Comparison of ENCODE assay signal across 8 cellular contexts in genomic region chr7:6007835-6008590, GRCh38. TPM values are rescaled to one million over a fixed set of nuclear protein-coding genes. Genes with fewer than 3 reads are reported as not detected.
DNase-seq lines count a peak whose midpoint lies in the region; ATAC-seq and TF ChIP-seq lines count a peak whose summit lies in the region.
"Not testable (repeated sequence)": the region's sequence is repeated elsewhere in the genome, so short reads cannot be mapped to it uniquely, and the experiment has no call there.

No MANE protein-coding gene starts in this region.

- peaks cover 16% of the 10 kb centered on the region for H3K36me3 ChIP-seq in HAP-1 (replicated peaks)
- H3K36me3 ChIP-seq in OCI-LY1 (ENCODE audit: insufficient read depth, low read length), result peaks cover 17% of the 10 kb centered on the region; the same call in 1 of the 2 replicates
- H3K36me3 ChIP-seq in cardiac muscle cell; mucosa of rectum (ENCODE audit: control insufficient read depth in 2 of 2, insufficient read depth in 2 of 2, low read length in 2 of 2); skeletal muscle tissue (ENCODE audit: control insufficient read depth in 3 of 3, insufficient read depth in 3 of 3, low read length in 3 of 3): not testable (repeated sequence)

- peak overlapping the region; percentile 94 for H3K9ac ChIP-seq in OCI-LY1 (ENCODE audit: low read length)
- H3K9ac ChIP-seq in mucosa of rectum (ENCODE audit: low read depth in 1 of 2, low read length in 2 of 2), result peak overlapping the region; percentile 34 to 79
- H3K9ac ChIP-seq in skeletal muscle tissue (ENCODE audit: low read depth in 1 of 3, low read length in 3 of 3), result peak overlapping the region in 2 of 3 donors; percentile 83 to 96

- not testable (repeated sequence) for H3K9me2 ChIP-seq in OCI-LY1 (ENCODE audit: low read depth, low read length)

- H3K4me3 Mint-ChIP-seq in activated CD8-positive, alpha-beta T cell treated with anti-CD3 and anti-CD28 coated beads, Interleukin-2, amount 10 ng/mL, durations not matched to agents 7 days and 5 days, result peak overlapping the region; percentile 89
- H3K4me3 Mint-ChIP-seq in chondrocyte (ENCODE audit: unreplicated experiment), result peak overlapping the region; percentile 84

- H2AFZ ChIP-seq in OCI-LY1 (ENCODE audit: low read length), result not testable (repeated sequence)

- in situ Hi-C loops in ACHN (cut with HindIII; ENCODE audit: low pct_ligation_motif_present, low pct_unique_long_range_greater_than_20kb, low sequenced_read_pairs); HAP-1 (cut with MboI; ENCODE audit: low sequenced_read_pairs): not testable (repeated sequence)

- H4K20me1 ChIP-seq in OCI-LY1 (ENCODE audit: insufficient read depth, low read length), result not testable (repeated sequence)

- H3K4me1 ChIP-seq in HAP-1 (peaks cover 20% of the 10 kb centered on the region), OCI-LY1 (ENCODE audit: insufficient read depth, low read length, severe bottlenecking) (peaks cover 27% of the 10 kb centered on the region), mucosa of rectum (ENCODE audit: control insufficient read depth in 2 of 2, insufficient read depth in 2 of 2, low read length in 2 of 2) (peaks cover 6 to 17% of the 10 kb centered on the region in 2 donors), skeletal muscle tissue (ENCODE audit: control insufficient read depth in 3 of 3, insufficient read depth in 3 of 3, low read length in 3 of 3) (peaks cover 24 to 28% (median 24%) of the 10 kb centered on the region in 3 donors)
- H3K4me1 ChIP-seq in cardiac muscle cell (ENCODE audit: low read depth), result not testable (repeated sequence)

- H3K36me3 Mint-ChIP-seq in activated CD8-positive, alpha-beta T cell treated with anti-CD3 and anti-CD28 coated beads, Interleukin-2, amount 10 ng/mL, durations not matched to agents 7 days and 5 days (ENCODE audit: low read depth), result peaks cover 28% of the 10 kb centered on the region
- not testable (repeated sequence) for H3K36me3 Mint-ChIP-seq in chondrocyte (ENCODE audit: low read depth)

- peak overlapping the region; percentile 75 for H3K4me2 ChIP-seq in OCI-LY1 (ENCODE audit: low read length)

- DNase-seq in ACHN, result peak; percentile 46
- DNase-seq in HAP-1 (ENCODE audit: low spot score in 2 of 2); activated CD8-positive, alpha-beta T cell treated with anti-CD3 and anti-CD28 coated beads, Interleukin-2, amount 10 ng/mL, durations not matched to agents 7 days and 5 days; chondrocyte (ENCODE audit: low spot score); cardiac muscle cell (ENCODE audit: low read depth in 1 of 2, low spot score in 1 of 2): not testable (repeated sequence)

- not testable (repeated sequence) for H3K79me2 ChIP-seq in OCI-LY1 (ENCODE audit: insufficient read depth, low read length)

- not testable (repeated sequence) for H3K27me3 Mint-ChIP-seq in activated CD8-positive, alpha-beta T cell treated with anti-CD3 and anti-CD28 coated beads, Interleukin-2, amount 10 ng/mL, durations not matched to agents 7 days and 5 days (ENCODE audit: low read depth); chondrocyte (ENCODE audit: low read depth)

- not testable (repeated sequence) for H3K9me3 Mint-ChIP-seq in activated CD8-positive, alpha-beta T cell treated with anti-CD3 and anti-CD28 coated beads, Interleukin-2, amount 10 ng/mL, durations not matched to agents 7 days and 5 days (ENCODE audit: insufficient read depth); chondrocyte (ENCODE audit: low read depth)

- peaks cover 38% of the 10 kb centered on the region for H3K4me1 Mint-ChIP-seq in activated CD8-positive, alpha-beta T cell treated with anti-CD3 and anti-CD28 coated beads, Interleukin-2, amount 10 ng/mL, durations not matched to agents 7 days and 5 days (ENCODE audit: low read depth)
- peaks cover 39% of the 10 kb centered on the region for H3K4me1 Mint-ChIP-seq in chondrocyte (ENCODE audit: low read depth)

- H3K27ac ChIP-seq in OCI-LY1 (ENCODE audit: low read depth, low read length, poor library complexity, severe bottlenecking) (peak overlapping the region; percentile 83), cardiac muscle cell (peak overlapping the region; percentile 92)
- not testable (repeated sequence) for H3K27ac ChIP-seq in mucosa of rectum (ENCODE audit: low read depth in 2 of 2, low read length in 2 of 2); skeletal muscle tissue (ENCODE audit: low read depth, low read length)

- ATAC-seq in activated CD8-positive, alpha-beta T cell treated with anti-CD3 and anti-CD28 coated beads, Interleukin-2, amount 10 ng/mL, durations not matched to agents 7 days and 5 days, result not testable (repeated sequence)

- POLR2A ChIA-PET in activated CD8-positive, alpha-beta T cell treated with anti-CD3 and anti-CD28 coated beads, Interleukin-2, amount 10 ng/mL, durations not matched to agents 7 days and 5 days (lab: Charles Lee), result interaction anchor here (0.5 to 1.2 kb wide), 2 partner anchors 10 to 12 kb away, joined by 3 read pairs; no protein-coding TSS in a partner anchor

- not testable (repeated sequence) for H3K27ac Mint-ChIP-seq in activated CD8-positive, alpha-beta T cell treated with anti-CD3 and anti-CD28 coated beads, Interleukin-2, amount 10 ng/mL, durations not matched to agents 7 days and 5 days; chondrocyte (ENCODE audit: unreplicated experiment)

- H3K4me3 ChIP-seq in HAP-1 (peak overlapping the region; percentile 73), OCI-LY1 (ENCODE audit: low read depth, low read length, poor library complexity, severe bottlenecking) (peak overlapping the region; percentile 88), cardiac muscle cell (peak overlapping the region; percentile 63), mucosa of rectum (ENCODE audit: low read length in 2 of 2) (peak overlapping the region; percentile 85 to 86), skeletal muscle tissue (ENCODE audit: low read length in 3 of 3) (peak overlapping the region; percentile 85 to 96 (median 94))

- H3F3A ChIP-seq in OCI-LY1 (ENCODE audit: insufficient read depth, low read length), result not testable (repeated sequence)

- not testable (repeated sequence) for TF ChIP-seq CTCF in OCI-LY1 (IDR thresholded peaks at IDR 0.05; ENCODE audit: low read length); chondrocyte (IDR thresholded peaks at IDR 0.05); cardiac muscle cell (IDR thresholded peaks at IDR 0.05; ENCODE audit: low read depth, low read length)

- not testable (repeated sequence) for H3K9me3 ChIP-seq in HAP-1; OCI-LY1 (ENCODE audit: low read length); cardiac muscle cell (ENCODE audit: low read depth); mucosa of rectum (ENCODE audit: control insufficient read depth in 2 of 2, low read length in 2 of 2); skeletal muscle tissue (ENCODE audit: control insufficient read depth in 3 of 3, low read length in 3 of 3)

- CTCF ChIA-PET in activated CD8-positive, alpha-beta T cell treated with anti-CD3 and anti-CD28 coated beads, Interleukin-2, amount 10 ng/mL, durations not matched to agents 7 days and 5 days (lab: Charles Lee), result interaction anchor here (1.5 to 2.8 kb wide), 4 partner anchors 11 to 99 kb away, joined by 3 to 14 read pairs (median 8); no protein-coding TSS in a partner anchor

- H3K27me3 ChIP-seq in HAP-1 (ENCODE audit: low read depth); OCI-LY1 (ENCODE audit: insufficient read depth, low read length); cardiac muscle cell; mucosa of rectum (ENCODE audit: control insufficient read depth in 2 of 2, insufficient read depth in 2 of 2, low read length in 2 of 2); skeletal muscle tissue (ENCODE audit: control insufficient read depth in 3 of 3, insufficient read depth in 3 of 3, low read length in 3 of 3): not testable (repeated sequence)

RNA-seq across cellular contexts. Expression of gene PMS2, which starts 0.8 kb away (rescaled TPM):
- 10 to 100 TPM; 19.4 to 21.1 TPM for total RNA-seq in activated CD8-positive, alpha-beta T cell treated with anti-CD3 and anti-CD28 coated beads, Interleukin-2, amount 10 ng/mL, durations not matched to agents 7 days and 5 days
- total RNA-seq in chondrocyte (15.3 to 17.0 TPM (median 16.0 TPM) in 3 replicates), cardiac muscle cell (13.0 and 15.1 TPM in 2 replicates), skeletal muscle tissue (12.0 TPM)
- polyA plus RNA-seq in cardiac muscle cell, result 7.4 and 14.9 TPM in 2 replicates

RNA-seq across cellular contexts. Expression of gene AIMP2, which starts 1.1 kb away (rescaled TPM):
- total RNA-seq in activated CD8-positive, alpha-beta T cell treated with anti-CD3 and anti-CD28 coated beads, Interleukin-2, amount 10 ng/mL, durations not matched to agents 7 days and 5 days, result 10 to 100 TPM; 39.3 to 41.7 TPM
- total RNA-seq in chondrocyte, result 31.6 to 49.8 TPM (median 49.7 TPM) in 3 replicates
- total RNA-seq in cardiac muscle cell, result 44.3 and 66.5 TPM in 2 replicates
- polyA plus RNA-seq in cardiac muscle cell, result 46.8 and 75.0 TPM in 2 replicates
- 37.6 TPM for total RNA-seq in skeletal muscle tissue

RNA-seq across cellular contexts. Expression of gene ANKRD61, which starts 23.2 kb away (rescaled TPM):
- under 1 TPM; 0.26 to 0.29 TPM for total RNA-seq in activated CD8-positive, alpha-beta T cell treated with anti-CD3 and anti-CD28 coated beads, Interleukin-2, amount 10 ng/mL, durations not matched to agents 7 days and 5 days
- total RNA-seq in chondrocyte (not detected in 3 replicates), cardiac muscle cell (0.11 and 0.15 TPM in 2 replicates), skeletal muscle tissue (not detected)
- polyA plus RNA-seq in cardiac muscle cell, result 1.9 TPM in 1 of 2 replicates, not detected in the other

RNA-seq across cellular contexts. Expression of gene RSPH10B, which starts 37.5 kb away (rescaled TPM):
- total RNA-seq in activated CD8-positive, alpha-beta T cell treated with anti-CD3 and anti-CD28 coated beads, Interleukin-2, amount 10 ng/mL, durations not matched to agents 7 days and 5 days, result under 1 TPM; 0.18 to 0.37 TPM
- total RNA-seq in chondrocyte (not detected in 3 replicates), cardiac muscle cell (0.14 and 1.3 TPM in 2 replicates), skeletal muscle tissue (2.1 TPM)
- polyA plus RNA-seq in cardiac muscle cell, result not detected in 2 replicates

RNA-seq across cellular contexts. Expression of gene EIF2AK1, which starts 51.0 kb away (rescaled TPM):
- 100 to 1,000 TPM in 1 of 2 experiments, 10 to 100 TPM in 1; 96.0 to 103 TPM for total RNA-seq in activated CD8-positive, alpha-beta T cell treated with anti-CD3 and anti-CD28 coated beads, Interleukin-2, amount 10 ng/mL, durations not matched to agents 7 days and 5 days
- total RNA-seq in chondrocyte (79.0 to 94.8 TPM (median 79.6 TPM) in 3 replicates), cardiac muscle cell (162 and 173 TPM in 2 replicates), skeletal muscle tissue (34.4 TPM)
- 57.8 and 100 TPM in 2 replicates for polyA plus RNA-seq in cardiac muscle cell
